In genomic region chr9:33438926-33439511, GRCh38 we compare ENCODE assay signal across 1 cellular context.
TF ChIP-seq lines count a peak whose summit lies in the region.

No MANE protein-coding gene starts in this region.

TF ChIP-seq in endothelial cell of umbilical vein, 7 proteins besides CTCF, POLR2A, EP300 and RAD21:
- TF ChIP-seq MAX (IDR thresholded peaks at IDR 0.05; ENCODE audit: insufficient read depth, insufficient read length): peak; percentile 15
- TF ChIP-seq GATA2 (IDR thresholded peaks at IDR 0.05; ENCODE audit: insufficient read depth, insufficient read length, low read depth, low read length): peak; percentile 31
- no peak for TF ChIP-seq FOS (IDR thresholded peaks at IDR 0.05; ENCODE audit: borderline replicate concordance, insufficient read depth, low read length)
- TF ChIP-seq MYC (IDR thresholded peaks at IDR 0.05; ENCODE audit: low read depth, low read length): no peak
